In the genomic region with DNA sequence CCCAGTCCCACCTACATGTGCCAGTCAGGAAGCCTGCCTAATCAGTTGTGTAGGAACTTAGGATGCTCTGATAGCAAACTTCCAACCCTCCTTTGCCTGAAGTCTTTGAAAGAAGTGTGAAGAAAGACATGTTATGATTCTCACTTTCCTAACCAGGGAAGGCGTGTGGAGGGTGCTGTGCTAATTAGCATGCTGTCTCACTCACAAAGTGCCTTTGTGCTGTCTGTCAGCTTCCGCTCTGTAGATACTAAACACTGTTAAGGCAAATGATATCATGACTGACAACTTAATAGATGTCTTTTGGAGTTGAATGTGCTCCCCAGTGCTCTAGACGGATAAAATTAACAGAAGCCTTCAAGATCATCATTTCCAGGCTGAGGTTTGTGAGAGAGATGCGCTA, we compare ENCODE assay signal across 18 cellular contexts.
DNase-seq lines count a peak whose midpoint lies in the region; ATAC-seq and TF ChIP-seq lines count a peak whose summit lies in the region.
"Had no signal": no experiment of that assay in that cellular context is flagged by ENCODE, and none has a peak within 500 bp of the region (broad histone marks: within the 10 kb centered on the region; RNA-seq: fewer than 3 reads in every experiment).

No MANE protein-coding gene starts in this region.

- H3F3A ChIP-seq in GM23338 (replicated peaks; ENCODE audit: low read depth) (no peaks in the 10 kb centered on the region), neural cell (ENCODE audit: insufficient read depth, low read length, poor library complexity, severe bottlenecking) (no peaks in the 10 kb centered on the region)

- POLR2A ChIA-PET in activated CD4-positive, alpha-beta T cell treated with anti-CD3 and anti-CD28 coated beads, Interleukin-2, amount 10 ng/mL, durations not matched to agents 7 days and 5 days (lab: Charles Lee), result no interaction called here

- H3K9me2 ChIP-seq in GM23338 (ENCODE audit: insufficient read depth), result peaks cover 21% of the 10 kb centered on the region; the same call in 1 of the 2 replicates
- H3K9me2 ChIP-seq in neural cell (ENCODE audit: insufficient read depth, low read length), result no peaks in the 10 kb centered on the region

- no peak overlapping the region for H3K4me3 Mint-ChIP-seq in GM23338
- H3K4me3 Mint-ChIP-seq in activated CD4-positive, alpha-beta T cell treated with anti-CD3 and anti-CD28 coated beads, Interleukin-2, amount 10 ng/mL, durations not matched to agents 7 days and 5 days, result no peak overlapping the region
- H3K4me3 Mint-ChIP-seq: CD4-positive, CD25-positive, alpha-beta regulatory T cell had no signal

- H3K9ac ChIP-seq in neural cell (ENCODE audit: low read length), result no peak overlapping the region

- H3K27ac ChIP-seq in GM23338 (ENCODE audit: low read depth) (no peak overlapping the region), neural cell (ENCODE audit: low read length) (no peak overlapping the region), right lobe of liver (no peak overlapping the region)
- H3K27ac ChIP-seq: SJSA1 had no signal

- peaks cover 3% of the 10 kb centered on the region for H3K27me3 Mint-ChIP-seq in GM23338 (ENCODE audit: insufficient read depth, low read depth, poor library complexity)
- no peaks in the 10 kb centered on the region for H3K27me3 Mint-ChIP-seq in activated CD4-positive, alpha-beta T cell treated with anti-CD3 and anti-CD28 coated beads, Interleukin-2, amount 10 ng/mL, durations not matched to agents 7 days and 5 days
- H3K27me3 Mint-ChIP-seq: CD4-positive, CD25-positive, alpha-beta regulatory T cell had no signal

- H3K79me2 ChIP-seq in GM23338 (replicated peaks; ENCODE audit: insufficient read depth) (no peaks in the 10 kb centered on the region), neural cell (replicated peaks; ENCODE audit: insufficient read depth, low read length) (no peaks in the 10 kb centered on the region)

- H4K20me1 ChIP-seq in GM23338 (replicated peaks; ENCODE audit: insufficient read depth) (no peaks in the 10 kb centered on the region), neural cell (ENCODE audit: insufficient read depth) (no peaks in the 10 kb centered on the region)

- no peaks in the 10 kb centered on the region for H3K9me3 ChIP-seq in neural cell (ENCODE audit: low read length)
- no peaks in the 10 kb centered on the region for H3K9me3 ChIP-seq in right lobe of liver
- H3K9me3 ChIP-seq: HAP-1, SJSA1 had no signal

- H3K4me2 ChIP-seq in GM23338 (no peak overlapping the region), neural cell (ENCODE audit: low read length) (no peak overlapping the region)

- no peak for TF ChIP-seq RAD21 in neural cell (conservative IDR thresholded peaks at IDR 0.05)

- CTCF ChIA-PET in activated CD4-positive, alpha-beta T cell treated with anti-CD3 and anti-CD28 coated beads, Interleukin-2, amount 10 ng/mL, durations not matched to agents 7 days and 5 days (lab: Charles Lee), result no interaction called here

- peak; percentile 96 for TF ChIP-seq EP300 in neural cell (conservative IDR thresholded peaks at IDR 0.05; ENCODE audit: poor library complexity, severe bottlenecking)

- H3K36me3 ChIP-seq in GM23338 (ENCODE audit: insufficient read depth), result no peaks in the 10 kb centered on the region
- H3K36me3 ChIP-seq in neural cell (ENCODE audit: insufficient read depth, low read length), result no peaks in the 10 kb centered on the region
- H3K36me3 ChIP-seq in right lobe of liver, result no peaks in the 10 kb centered on the region
- H3K36me3 ChIP-seq: HAP-1, SJSA1 had no signal

- intact Hi-C loops in right lobe of liver (cut with DNase I), result no loop called here

- WGBS in right lobe of liver (ENCODE audit: insufficient coverage, low coverage, low lambda C conversion rate, missing lambda C conversion rate), result 75% methylated on average over 4 of the region's 4 CpGs

- H3K4me1 Mint-ChIP-seq in GM23338, result peaks cover 4% of the 10 kb centered on the region; the same call in 2 of the 3 replicates
- no peaks in the 10 kb centered on the region for H3K4me1 Mint-ChIP-seq in activated CD4-positive, alpha-beta T cell treated with anti-CD3 and anti-CD28 coated beads, Interleukin-2, amount 10 ng/mL, durations not matched to agents 7 days and 5 days
- H3K4me1 Mint-ChIP-seq: CD4-positive, CD25-positive, alpha-beta regulatory T cell had no signal

- no peak for TF ChIP-seq CTCF in GM23338 (conservative IDR thresholded peaks at IDR 0.05; ENCODE audit: low read depth in 2 of 2)
- TF ChIP-seq CTCF in neural cell (IDR thresholded peaks at IDR 0.05; ENCODE audit: poor library complexity, severe bottlenecking), result no peak
- TF ChIP-seq CTCF in right lobe of liver (IDR thresholded peaks at IDR 0.05), result no peak

- H3K9me3 Mint-ChIP-seq in GM23338, result no peaks in the 10 kb centered on the region
- H3K9me3 Mint-ChIP-seq in activated CD4-positive, alpha-beta T cell treated with anti-CD3 and anti-CD28 coated beads, Interleukin-2, amount 10 ng/mL, durations not matched to agents 7 days and 5 days, result no peaks in the 10 kb centered on the region

- no peak for TF ChIP-seq POLR2A in right lobe of liver (IDR thresholded peaks at IDR 0.05)

- no peaks in the 10 kb centered on the region for H3K27me3 ChIP-seq in GM23338 (ENCODE audit: insufficient read depth)
- peaks cover 51% of the 10 kb centered on the region for H3K27me3 ChIP-seq in neural cell (ENCODE audit: insufficient read depth, low read depth, low read length)
- H3K27me3 ChIP-seq in right lobe of liver, result no peaks in the 10 kb centered on the region
- H3K27me3 ChIP-seq: SJSA1 had no signal

- H3K4me1 ChIP-seq in GM23338 (ENCODE audit: insufficient read depth), result no peaks in the 10 kb centered on the region
- no peaks in the 10 kb centered on the region for H3K4me1 ChIP-seq in right lobe of liver
- H3K4me1 ChIP-seq: HAP-1, SJSA1 had no signal

- DNase-seq in GM23338 (ENCODE audit: low spot score) (no peak), NCI-H2227 treated with DMSO at 0.1 percent for 48 hours (lab: John Stamatoyannopoulos, UW) (peak; percentile 24), foreskin melanocyte (peak; percentile 13), right lobe of liver (no peak), NCI-H2196 treated with DMSO at 0.1 percent for 48 hours (lab: John Stamatoyannopoulos, UW; ENCODE audit: unreplicated experiment) (no peak)
- DNase-seq in activated CD4-positive, alpha-beta T cell treated with anti-CD3 and anti-CD28 coated beads, Interleukin-2, amount 10 ng/mL, durations not matched to agents 7 days and 5 days, result no peak
- DNase-seq: CD4-positive, CD25-positive, alpha-beta regulatory T cell; DMS79; KG1; NCI-H1092 treated with DMSO at 0.1 percent for 48 hours; NCI-H187; NCI-H345; NCI-H524 had no signal

- peak overlapping the region; percentile 32; the same call in 1 of the 2 replicates for H2AFZ ChIP-seq in GM23338
- no peak overlapping the region for H2AFZ ChIP-seq in neural cell (ENCODE audit: low read depth, low read length)

- no peak for ATAC-seq in GM23338
- ATAC-seq in GM21825 (IDR thresholded peaks at IDR 0.05; ENCODE audit: unreplicated experiment), result no peak
- no peak for ATAC-seq in right lobe of liver
- ATAC-seq: Right ventricle myocardium inferior had no signal

- H3K36me3 Mint-ChIP-seq in GM23338 (ENCODE audit: low read depth), result no peaks in the 10 kb centered on the region
- H3K36me3 Mint-ChIP-seq in activated CD4-positive, alpha-beta T cell treated with anti-CD3 and anti-CD28 coated beads, Interleukin-2, amount 10 ng/mL, durations not matched to agents 7 days and 5 days (ENCODE audit: low read depth), result no peaks in the 10 kb centered on the region
- H3K36me3 Mint-ChIP-seq: CD4-positive, CD25-positive, alpha-beta regulatory T cell had no signal

- no peak overlapping the region for H3K4me3 ChIP-seq in GM23338
- H3K4me3 ChIP-seq in neural cell (ENCODE audit: low read length), result no peak overlapping the region
- H3K4me3 ChIP-seq in right lobe of liver, result no peak overlapping the region
- H3K4me3 ChIP-seq: HAP-1, SJSA1 had no signal

- H3K27ac Mint-ChIP-seq in GM23338, result no peak overlapping the region
- no peak overlapping the region for H3K27ac Mint-ChIP-seq in activated CD4-positive, alpha-beta T cell treated with anti-CD3 and anti-CD28 coated beads, Interleukin-2, amount 10 ng/mL, durations not matched to agents 7 days and 5 days
- H3K27ac Mint-ChIP-seq: CD4-positive, CD25-positive, alpha-beta regulatory T cell had no signal

TF ChIP-seq in GM23338, 12 proteins besides CTCF, POLR2A, EP300 and RAD21 (continues in another document):
- TF ChIP-seq, protein P1, sequence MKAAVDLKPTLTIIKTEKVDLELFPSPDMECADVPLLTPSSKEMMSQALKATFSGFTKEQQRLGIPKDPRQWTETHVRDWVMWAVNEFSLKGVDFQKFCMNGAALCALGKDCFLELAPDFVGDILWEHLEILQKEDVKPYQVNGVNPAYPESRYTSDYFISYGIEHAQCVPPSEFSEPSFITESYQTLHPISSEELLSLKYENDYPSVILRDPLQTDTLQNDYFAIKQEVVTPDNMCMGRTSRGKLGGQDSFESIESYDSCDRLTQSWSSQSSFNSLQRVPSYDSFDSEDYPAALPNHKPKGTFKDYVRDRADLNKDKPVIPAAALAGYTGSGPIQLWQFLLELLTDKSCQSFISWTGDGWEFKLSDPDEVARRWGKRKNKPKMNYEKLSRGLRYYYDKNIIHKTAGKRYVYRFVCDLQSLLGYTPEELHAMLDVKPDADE (IDR thresholded peaks at IDR 0.05), result no peak
- no peak for TF ChIP-seq CREB1 (CRISPR knock-in tag; IDR thresholded peaks at IDR 0.05; ENCODE audit: low read depth)
- TF ChIP-seq ZNF331 (CRISPR knock-in tag; IDR thresholded peaks at IDR 0.05; ENCODE audit: low read depth), result no peak

TF ChIP-seq in neural cell, 6 proteins besides CTCF, POLR2A, EP300 and RAD21 (continues in another document):
- TF ChIP-seq MXI1 (conservative IDR thresholded peaks at IDR 0.05; ENCODE audit: poor library complexity, severe bottlenecking) (peak; percentile 56), TAF1 (IDR thresholded peaks at IDR 0.05; ENCODE audit: low read depth) (no peak), POLR2AphosphoS5 (IDR thresholded peaks at IDR 0.05) (peak; percentile 100)

Comparison
In these comparisons a context has a peak if more than half of its experiments do, and no peak if none do; other contexts are left out.
1. DNase-seq: peak in NCI-H2227 treated with DMSO at 0.1 percent for 48 hours (single experiment) and foreskin melanocyte (single experiment); none in GM23338 (single experiment), right lobe of liver (0 of 3), activated CD4-positive, alpha-beta T cell treated with anti-CD3 and anti-CD28 coated beads, Interleukin-2, amount 10 ng/mL, durations not matched to agents 7 days and 5 days (single experiment) and NCI-H2196 treated with DMSO at 0.1 percent for 48 hours (single experiment).